ENCODE assay signal across 8 cellular contexts in the genomic region with DNA sequence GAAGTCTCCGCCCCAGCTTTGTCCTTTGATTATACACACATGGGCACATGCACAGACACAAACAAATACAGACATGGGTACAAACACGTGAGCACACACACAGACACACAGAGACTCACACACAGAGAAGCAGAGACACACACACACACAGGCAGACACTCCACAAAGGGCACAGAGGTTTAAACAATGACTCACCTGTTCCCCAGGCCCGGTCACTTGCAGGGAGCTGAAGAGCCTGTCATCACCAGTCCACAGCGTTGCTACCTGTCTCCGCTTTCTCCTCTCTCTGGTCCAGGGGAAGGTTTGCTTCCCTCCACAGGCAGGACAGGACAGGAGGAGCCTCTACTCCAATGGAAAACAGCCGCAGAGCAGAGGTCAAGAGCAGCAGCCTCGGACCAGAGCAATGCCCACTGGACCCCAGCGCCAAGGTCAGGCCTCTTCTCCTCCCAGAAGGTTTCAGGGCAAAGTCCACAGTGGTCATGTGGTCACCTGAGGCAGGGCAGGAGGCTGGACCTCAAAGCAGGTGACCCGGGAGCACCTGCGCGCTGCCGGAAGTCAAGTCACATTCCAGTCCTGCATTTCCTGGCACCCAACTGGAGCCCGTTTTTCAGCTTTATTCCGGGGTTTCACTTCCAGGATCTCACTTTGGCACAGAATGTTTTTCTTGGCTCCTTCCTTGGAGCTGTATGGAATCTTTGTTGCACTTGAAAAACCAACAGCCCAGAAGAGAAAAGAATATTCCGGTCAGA. TPM values are rescaled to one million over a fixed set of nuclear protein-coding genes. Genes with fewer than 3 reads are reported as not detected.
DNase-seq lines count a peak whose midpoint lies in the region; ATAC-seq and TF ChIP-seq lines count a peak whose summit lies in the region.

A gene with protein sequence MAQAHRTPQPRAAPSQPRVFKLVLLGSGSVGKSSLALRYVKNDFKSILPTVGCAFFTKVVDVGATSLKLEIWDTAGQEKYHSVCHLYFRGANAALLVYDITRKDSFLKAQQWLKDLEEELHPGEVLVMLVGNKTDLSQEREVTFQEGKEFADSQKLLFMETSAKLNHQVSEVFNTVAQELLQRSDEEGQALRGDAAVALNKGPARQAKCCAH (minus strand): TSS at position 463 of the 749 bp plus-strand sequence. CDS start 4,580 bp downstream, outside the sequence.

- TF ChIP-seq CTCF in Caco-2 (IDR thresholded peaks at IDR 0.05; ENCODE audit: insufficient read depth in 1 of 2, low read depth in 1 of 2, low read length in 1 of 2, severe bottlenecking in 1 of 2, unreplicated experiment in 1 of 2) (no peak), epithelial cell of esophagus (IDR thresholded peaks at IDR 0.05; ENCODE audit: insufficient read depth, low read depth, low read length, missing control alignments) (no peak)

- H3K36me3 ChIP-seq in Caco-2 (ENCODE audit: control insufficient read depth, insufficient read depth, low read length), result no peaks in the 10 kb centered on the region
- H3K36me3 ChIP-seq in naive thymus-derived CD4-positive, alpha-beta T cell (ENCODE audit: control insufficient read depth in 2 of 3, insufficient read depth in 3 of 3, low read length in 3 of 3), result no peaks in the 10 kb centered on the region

- H3K9me3 Mint-ChIP-seq in Caco-2 (ENCODE audit: unreplicated experiment), result no peaks in the 10 kb centered on the region
- no peaks in the 10 kb centered on the region for H3K9me3 Mint-ChIP-seq in naive thymus-derived CD4-positive, alpha-beta T cell

- H3K27me3 Mint-ChIP-seq in Caco-2 (ENCODE audit: insufficient read depth, unreplicated experiment), result no peaks in the 10 kb centered on the region
- H3K27me3 Mint-ChIP-seq in naive thymus-derived CD4-positive, alpha-beta T cell, result peaks cover 0 to 13% (median 0%) of the 10 kb centered on the region in 5 donors

- ATAC-seq in naive thymus-derived CD4-positive, alpha-beta T cell, result no peak
- ATAC-seq in HG03135 (IDR thresholded peaks at IDR 0.05; ENCODE audit: unreplicated experiment), result no peak

- peaks cover 36% of the 10 kb centered on the region for H3K36me3 Mint-ChIP-seq in Caco-2 (ENCODE audit: insufficient read depth, unreplicated experiment)
- H3K36me3 Mint-ChIP-seq in naive thymus-derived CD4-positive, alpha-beta T cell, result no peaks in the 10 kb centered on the region

- H3K4me1 Mint-ChIP-seq in Caco-2 (ENCODE audit: low read depth, unreplicated experiment), result peaks cover 17% of the 10 kb centered on the region
- H3K4me1 Mint-ChIP-seq in naive thymus-derived CD4-positive, alpha-beta T cell, result peaks cover 9 to 17% (median 14%) of the 10 kb centered on the region in 7 donors

- no peaks in the 10 kb centered on the region for H3K27me3 ChIP-seq in Caco-2 (replicated peaks; ENCODE audit: control insufficient read depth, insufficient read depth, low read length)
- no peaks in the 10 kb centered on the region for H3K27me3 ChIP-seq in naive thymus-derived CD4-positive, alpha-beta T cell (ENCODE audit: control insufficient read depth in 2 of 2, insufficient read depth in 2 of 2, low read length in 2 of 2)

- POLR2A ChIA-PET in Caco-2 (lab: Charles Lee), result interaction anchor here (1.0 kb wide), 1 partner anchor 11 kb away, joined by 4 read pairs; no protein-coding TSS in a partner anchor
- POLR2A ChIA-PET in naive thymus-derived CD4-positive, alpha-beta T cell (lab: Charles Lee), result no interaction called here

- intact Hi-C loops in Caco-2 (cut with micrococcal nuclease; ENCODE audit: unreplicated experiment), result loop anchor here (1.0 to 10.0 kb wide), 2 partner anchors 24 to 104 kb away; no protein-coding TSS in a partner anchor
- intact Hi-C loops in naive thymus-derived CD4-positive, alpha-beta T cell (cut with micrococcal nuclease), result no loop called here

- H3K4me3 ChIP-seq in Caco-2 (ENCODE audit: low read depth, low read length) (peak within 1 kb of the TSS; percentile 36), epithelial cell of esophagus (ENCODE audit: low read length) (no peak within 1 kb of the TSS)
- no peak within 1 kb of the TSS for H3K4me3 ChIP-seq in naive thymus-derived CD4-positive, alpha-beta T cell (ENCODE audit: low read length)

- peak within 1 kb of the TSS; percentile 95 for H3K27ac Mint-ChIP-seq in Caco-2 (ENCODE audit: unreplicated experiment)
- H3K27ac Mint-ChIP-seq in naive thymus-derived CD4-positive, alpha-beta T cell, result peak within 1 kb of the TSS in 5 of 9 donors; percentile 17 to 81 (median 47)

- H3K4me1 ChIP-seq in Caco-2, result peaks cover 32% of the 10 kb centered on the region
- H3K4me1 ChIP-seq in naive thymus-derived CD4-positive, alpha-beta T cell (ENCODE audit: control insufficient read depth in 2 of 2, insufficient read depth in 2 of 2, low read length in 2 of 2), result peaks cover 0 to 11% of the 10 kb centered on the region in 2 donors

- no peak within 1 kb of the TSS for H3K27ac ChIP-seq in naive thymus-derived CD4-positive, alpha-beta T cell (ENCODE audit: low read depth, low read length)
- no peak within 1 kb of the TSS for H3K27ac ChIP-seq in substantia nigra (ENCODE audit: low read depth, low read length, poor library complexity, severe bottlenecking)

- DNase-seq in Caco-2, result peak; percentile 87 to 91
- DNase-seq in NCI-H2029 treated with DMSO at 0.1 percent for 48 hours (lab: John Stamatoyannopoulos, UW), result peak; percentile 79
- peak; percentile 75 for DNase-seq in epithelial cell of esophagus (ENCODE audit: low read depth)
- DNase-seq in naive thymus-derived CD4-positive, alpha-beta T cell, result no peak
- DNase-seq in substantia nigra (lab: John Stamatoyannopoulos, UW), result no peak
- DNase-seq in NCI-H2227 treated with DMSO at 0.1 percent for 48 hours (lab: John Stamatoyannopoulos, UW), result no peak
- DNase-seq in stimulated activated CD4-positive, alpha-beta T cell treated with anti-CD3 and anti-CD28 coated beads, Interleukin-4, amount 100 ng/mL, for 4 hours, result no peak

- no peaks in the 10 kb centered on the region for H3K9me3 ChIP-seq in Caco-2
- no peaks in the 10 kb centered on the region for H3K9me3 ChIP-seq in naive thymus-derived CD4-positive, alpha-beta T cell (ENCODE audit: control insufficient read depth in 2 of 3, low read length in 3 of 3)

- BruUV-seq in Caco-2 (replicated peaks; lab: Mats Ljungman, UMichigan), result no TSS peak

- CTCF ChIA-PET in Caco-2 (lab: Charles Lee), result interaction anchor here (1.0 to 1.6 kb wide), 4 partner anchors 12 to 97 kb away, joined by 3 to 7 read pairs (median 5); no protein-coding TSS in a partner anchor
- CTCF ChIA-PET in naive thymus-derived CD4-positive, alpha-beta T cell (lab: Charles Lee), result interaction anchor here (1.7 kb wide), 1 partner anchor 18 kb away, joined by 5 read pairs; no protein-coding TSS in a partner anchor

- peak within 1 kb of the TSS; percentile 88 for H3K4me3 Mint-ChIP-seq in Caco-2 (ENCODE audit: unreplicated experiment)
- peak within 1 kb of the TSS in 8 of 10 donors; percentile 19 to 62 (median 44) for H3K4me3 Mint-ChIP-seq in naive thymus-derived CD4-positive, alpha-beta T cell

RNA-seq across cellular contexts. Expression of the gene that starts here (rescaled TPM):
- 60.9 and 61.5 TPM in 2 replicates for total RNA-seq in Caco-2 (2022)
- total RNA-seq in naive thymus-derived CD4-positive, alpha-beta T cell, result not detected
- not detected for polyA plus RNA-seq in naive thymus-derived CD4-positive, alpha-beta T cell

Comparison
In these comparisons a context has a peak if more than half of its experiments do, and no peak if none do; other contexts are left out.
1. RNA of the gene that starts here (total RNA-seq): 60.9 to 61.5 TPM in Caco-2; not detected in naive thymus-derived CD4-positive, alpha-beta T cell; every median in the first group is over 10 times any median in the second.
2. DNase-seq: peak in Caco-2 (2 of 2), NCI-H2029 treated with DMSO at 0.1 percent for 48 hours (single experiment) and epithelial cell of esophagus (single experiment); none in naive thymus-derived CD4-positive, alpha-beta T cell (0 of 9), substantia nigra (0 of 49), NCI-H2227 treated with DMSO at 0.1 percent for 48 hours (single experiment) and stimulated activated CD4-positive, alpha-beta T cell treated with anti-CD3 and anti-CD28 coated beads, Interleukin-4, amount 100 ng/mL, for 4 hours (0 of 2).